Comparison of ENCODE assay signal across 1 cellular context in the genomic region with DNA sequence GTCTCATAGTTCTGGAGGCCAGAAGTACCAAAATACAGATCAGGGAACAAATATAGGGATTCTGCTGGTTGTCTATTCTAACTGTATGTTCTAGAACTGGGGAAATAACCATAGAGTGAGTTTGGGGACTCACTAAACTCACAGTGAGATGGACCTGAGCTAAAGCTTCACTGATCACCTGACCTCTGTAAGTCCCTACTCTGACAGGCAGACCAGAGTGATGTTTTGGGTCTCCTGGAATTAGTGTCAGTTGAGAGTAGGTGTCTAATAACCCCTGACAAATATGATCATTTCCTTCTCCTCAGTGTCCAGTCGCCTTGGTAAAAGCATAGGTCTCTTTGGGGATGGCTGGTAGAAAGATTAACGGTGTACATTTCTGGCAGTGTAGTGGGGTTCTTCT.
TF ChIP-seq lines count a peak whose summit lies in the region.

No MANE protein-coding gene starts in this region.

TF ChIP-seq in GM23338, 12 proteins besides CTCF, POLR2A, EP300 and RAD21 (continued from another document):
- TF ChIP-seq, protein P1, sequence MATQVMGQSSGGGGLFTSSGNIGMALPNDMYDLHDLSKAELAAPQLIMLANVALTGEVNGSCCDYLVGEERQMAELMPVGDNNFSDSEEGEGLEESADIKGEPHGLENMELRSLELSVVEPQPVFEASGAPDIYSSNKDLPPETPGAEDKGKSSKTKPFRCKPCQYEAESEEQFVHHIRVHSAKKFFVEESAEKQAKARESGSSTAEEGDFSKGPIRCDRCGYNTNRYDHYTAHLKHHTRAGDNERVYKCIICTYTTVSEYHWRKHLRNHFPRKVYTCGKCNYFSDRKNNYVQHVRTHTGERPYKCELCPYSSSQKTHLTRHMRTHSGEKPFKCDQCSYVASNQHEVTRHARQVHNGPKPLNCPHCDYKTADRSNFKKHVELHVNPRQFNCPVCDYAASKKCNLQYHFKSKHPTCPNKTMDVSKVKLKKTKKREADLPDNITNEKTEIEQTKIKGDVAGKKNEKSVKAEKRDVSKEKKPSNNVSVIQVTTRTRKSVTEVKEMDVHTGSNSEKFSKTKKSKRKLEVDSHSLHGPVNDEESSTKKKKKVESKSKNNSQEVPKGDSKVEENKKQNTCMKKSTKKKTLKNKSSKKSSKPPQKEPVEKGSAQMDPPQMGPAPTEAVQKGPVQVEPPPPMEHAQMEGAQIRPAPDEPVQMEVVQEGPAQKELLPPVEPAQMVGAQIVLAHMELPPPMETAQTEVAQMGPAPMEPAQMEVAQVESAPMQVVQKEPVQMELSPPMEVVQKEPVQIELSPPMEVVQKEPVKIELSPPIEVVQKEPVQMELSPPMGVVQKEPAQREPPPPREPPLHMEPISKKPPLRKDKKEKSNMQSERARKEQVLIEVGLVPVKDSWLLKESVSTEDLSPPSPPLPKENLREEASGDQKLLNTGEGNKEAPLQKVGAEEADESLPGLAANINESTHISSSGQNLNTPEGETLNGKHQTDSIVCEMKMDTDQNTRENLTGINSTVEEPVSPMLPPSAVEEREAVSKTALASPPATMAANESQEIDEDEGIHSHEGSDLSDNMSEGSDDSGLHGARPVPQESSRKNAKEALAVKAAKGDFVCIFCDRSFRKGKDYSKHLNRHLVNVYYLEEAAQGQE (IDR thresholded peaks at IDR 0.05; ENCODE audit: unreplicated experiment) = no peak
- TF ChIP-seq EZH2 (IDR thresholded peaks at IDR 0.05; ENCODE audit: low read depth, unreplicated experiment) = no peak
- TF ChIP-seq, protein P2, sequence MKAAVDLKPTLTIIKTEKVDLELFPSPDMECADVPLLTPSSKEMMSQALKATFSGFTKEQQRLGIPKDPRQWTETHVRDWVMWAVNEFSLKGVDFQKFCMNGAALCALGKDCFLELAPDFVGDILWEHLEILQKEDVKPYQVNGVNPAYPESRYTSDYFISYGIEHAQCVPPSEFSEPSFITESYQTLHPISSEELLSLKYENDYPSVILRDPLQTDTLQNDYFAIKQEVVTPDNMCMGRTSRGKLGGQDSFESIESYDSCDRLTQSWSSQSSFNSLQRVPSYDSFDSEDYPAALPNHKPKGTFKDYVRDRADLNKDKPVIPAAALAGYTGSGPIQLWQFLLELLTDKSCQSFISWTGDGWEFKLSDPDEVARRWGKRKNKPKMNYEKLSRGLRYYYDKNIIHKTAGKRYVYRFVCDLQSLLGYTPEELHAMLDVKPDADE (IDR thresholded peaks at IDR 0.05) = no peak
- TF ChIP-seq EZH2phosphoT487 (IDR thresholded peaks at IDR 0.05; ENCODE audit: unreplicated experiment) = no peak
- no peak for TF ChIP-seq STAT1 (IDR thresholded peaks at IDR 0.05; ENCODE audit: unreplicated experiment)
- TF ChIP-seq JUNB (IDR thresholded peaks at IDR 0.05; ENCODE audit: unreplicated experiment) = no peak
- TF ChIP-seq ZNF331 (CRISPR knock-in tag; IDR thresholded peaks at IDR 0.05; ENCODE audit: low read depth) = no peak
- TF ChIP-seq NANOG (IDR thresholded peaks at IDR 0.05; ENCODE audit: borderline replicate concordance) = no peak
- TF ChIP-seq, protein P3, sequence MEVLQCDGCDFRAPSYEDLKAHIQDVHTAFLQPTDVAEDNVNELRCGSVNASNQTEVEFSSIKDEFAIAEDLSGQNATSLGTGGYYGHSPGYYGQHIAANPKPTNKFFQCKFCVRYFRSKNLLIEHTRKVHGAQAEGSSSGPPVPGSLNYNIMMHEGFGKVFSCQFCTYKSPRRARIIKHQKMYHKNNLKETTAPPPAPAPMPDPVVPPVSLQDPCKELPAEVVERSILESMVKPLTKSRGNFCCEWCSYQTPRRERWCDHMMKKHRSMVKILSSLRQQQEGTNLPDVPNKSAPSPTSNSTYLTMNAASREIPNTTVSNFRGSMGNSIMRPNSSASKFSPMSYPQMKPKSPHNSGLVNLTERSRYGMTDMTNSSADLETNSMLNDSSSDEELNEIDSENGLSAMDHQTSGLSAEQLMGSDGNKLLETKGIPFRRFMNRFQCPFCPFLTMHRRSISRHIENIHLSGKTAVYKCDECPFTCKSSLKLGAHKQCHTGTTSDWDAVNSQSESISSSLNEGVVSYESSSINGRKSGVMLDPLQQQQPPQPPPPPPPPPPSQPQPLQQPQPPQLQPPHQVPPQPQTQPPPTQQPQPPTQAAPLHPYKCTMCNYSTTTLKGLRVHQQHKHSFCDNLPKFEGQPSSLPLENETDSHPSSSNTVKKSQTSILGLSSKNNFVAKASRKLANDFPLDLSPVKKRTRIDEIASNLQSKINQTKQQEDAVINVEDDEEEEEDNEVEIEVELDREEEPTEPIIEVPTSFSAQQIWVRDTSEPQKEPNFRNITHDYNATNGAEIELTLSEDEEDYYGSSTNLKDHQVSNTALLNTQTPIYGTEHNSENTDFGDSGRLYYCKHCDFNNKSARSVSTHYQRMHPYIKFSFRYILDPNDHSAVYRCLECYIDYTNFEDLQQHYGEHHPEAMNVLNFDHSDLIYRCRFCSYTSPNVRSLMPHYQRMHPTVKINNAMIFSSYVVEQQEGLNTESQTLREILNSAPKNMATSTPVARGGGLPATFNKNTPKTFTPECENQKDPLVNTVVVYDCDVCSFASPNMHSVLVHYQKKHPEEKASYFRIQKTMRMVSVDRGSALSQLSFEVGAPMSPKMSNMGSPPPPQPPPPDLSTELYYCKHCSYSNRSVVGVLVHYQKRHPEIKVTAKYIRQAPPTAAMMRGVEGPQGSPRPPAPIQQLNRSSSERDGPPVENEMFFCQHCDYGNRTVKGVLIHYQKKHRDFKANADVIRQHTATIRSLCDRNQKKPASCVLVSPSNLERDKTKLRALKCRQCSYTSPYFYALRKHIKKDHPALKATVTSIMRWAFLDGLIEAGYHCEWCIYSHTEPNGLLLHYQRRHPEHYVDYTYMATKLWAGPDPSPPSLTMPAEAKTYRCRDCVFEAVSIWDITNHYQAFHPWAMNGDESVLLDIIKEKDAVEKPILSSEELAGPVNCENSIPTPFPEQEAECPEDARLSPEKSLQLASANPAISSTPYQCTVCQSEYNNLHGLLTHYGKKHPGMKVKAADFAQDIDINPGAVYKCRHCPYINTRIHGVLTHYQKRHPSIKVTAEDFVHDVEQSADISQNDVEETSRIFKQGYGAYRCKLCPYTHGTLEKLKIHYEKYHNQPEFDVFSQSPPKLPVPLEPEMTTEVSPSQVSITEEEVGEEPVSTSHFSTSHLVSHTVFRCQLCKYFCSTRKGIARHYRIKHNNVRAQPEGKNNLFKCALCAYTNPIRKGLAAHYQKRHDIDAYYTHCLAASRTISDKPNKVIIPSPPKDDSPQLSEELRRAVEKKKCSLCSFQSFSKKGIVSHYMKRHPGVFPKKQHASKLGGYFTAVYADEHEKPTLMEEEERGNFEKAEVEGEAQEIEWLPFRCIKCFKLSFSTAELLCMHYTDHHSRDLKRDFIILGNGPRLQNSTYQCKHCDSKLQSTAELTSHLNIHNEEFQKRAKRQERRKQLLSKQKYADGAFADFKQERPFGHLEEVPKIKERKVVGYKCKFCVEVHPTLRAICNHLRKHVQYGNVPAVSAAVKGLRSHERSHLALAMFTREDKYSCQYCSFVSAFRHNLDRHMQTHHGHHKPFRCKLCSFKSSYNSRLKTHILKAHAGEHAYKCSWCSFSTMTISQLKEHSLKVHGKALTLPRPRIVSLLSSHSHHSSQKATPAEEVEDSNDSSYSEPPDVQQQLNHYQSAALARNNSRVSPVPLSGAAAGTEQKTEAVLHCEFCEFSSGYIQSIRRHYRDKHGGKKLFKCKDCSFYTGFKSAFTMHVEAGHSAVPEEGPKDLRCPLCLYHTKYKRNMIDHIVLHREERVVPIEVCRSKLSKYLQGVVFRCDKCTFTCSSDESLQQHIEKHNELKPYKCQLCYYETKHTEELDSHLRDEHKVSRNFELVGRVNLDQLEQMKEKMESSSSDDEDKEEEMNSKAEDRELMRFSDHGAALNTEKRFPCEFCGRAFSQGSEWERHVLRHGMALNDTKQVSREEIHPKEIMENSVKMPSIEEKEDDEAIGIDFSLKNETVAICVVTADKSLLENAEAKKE (CRISPR knock-in tag; IDR thresholded peaks at IDR 0.05) = no peak
- no peak for TF ChIP-seq CREB1 (CRISPR knock-in tag; IDR thresholded peaks at IDR 0.05; ENCODE audit: low read depth)
TF ChIP-seq in GM23338: peak in this region for 0.
